In genomic region chr17:47323382-47324223, GRCh38 we compare ENCODE assay signal across 1 cellular context.
TF ChIP-seq lines count a peak whose summit lies in the region.

A gene with protein sequence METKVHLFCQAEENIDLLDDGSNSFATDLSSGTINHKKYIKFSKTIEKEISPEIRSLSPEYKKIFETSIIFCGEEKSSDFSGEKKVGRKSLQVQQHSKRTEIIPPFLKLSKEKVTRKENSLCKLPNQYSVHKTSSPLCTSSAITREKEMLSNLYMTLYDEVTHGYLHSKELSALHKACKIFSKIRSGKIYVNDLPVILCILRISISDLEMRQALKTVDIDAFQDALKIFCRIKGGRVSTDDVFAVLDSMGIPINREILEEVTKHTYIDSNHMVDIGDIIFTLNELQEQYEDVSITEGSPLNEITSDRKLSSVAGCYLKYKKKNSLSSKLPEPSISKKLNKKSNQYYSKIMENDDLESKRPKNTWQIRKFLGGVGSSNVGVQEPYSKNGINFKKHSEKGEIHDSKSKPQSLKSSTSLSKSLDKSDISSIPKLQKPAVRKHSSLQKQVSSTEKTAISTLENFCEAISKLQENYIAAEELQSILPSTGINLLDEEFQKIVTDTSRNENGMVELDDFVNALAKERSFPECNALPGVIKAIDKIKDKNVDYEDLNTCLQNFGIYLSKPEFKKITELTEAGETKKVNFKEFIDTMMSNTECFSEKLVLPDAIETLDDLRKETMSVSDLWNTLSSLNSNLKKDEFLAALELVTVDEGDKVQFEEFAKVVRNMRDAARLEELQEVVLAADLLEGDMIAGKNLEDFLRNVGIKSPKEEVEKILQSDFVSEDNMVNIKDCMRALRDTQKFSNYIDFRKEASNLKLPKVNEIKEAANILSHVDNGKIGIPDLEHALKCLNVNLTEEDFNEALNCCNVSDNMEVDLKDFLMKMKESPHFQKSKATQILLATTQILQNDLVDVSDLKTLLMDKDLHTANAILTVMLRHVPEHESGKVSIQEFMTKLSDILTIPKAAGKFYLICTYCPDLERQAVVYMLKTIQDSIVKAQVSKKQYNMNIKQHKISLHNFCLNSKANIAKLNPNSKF (plus strand): TSS chr17:47323955. CDS start chr17:47328354, 4,399 bp downstream.

TF ChIP-seq in HEK293, 187 proteins besides CTCF, POLR2A, EP300 and RAD21 (continued from another document and continues in another):
- TF ChIP-seq, protein P1, sequence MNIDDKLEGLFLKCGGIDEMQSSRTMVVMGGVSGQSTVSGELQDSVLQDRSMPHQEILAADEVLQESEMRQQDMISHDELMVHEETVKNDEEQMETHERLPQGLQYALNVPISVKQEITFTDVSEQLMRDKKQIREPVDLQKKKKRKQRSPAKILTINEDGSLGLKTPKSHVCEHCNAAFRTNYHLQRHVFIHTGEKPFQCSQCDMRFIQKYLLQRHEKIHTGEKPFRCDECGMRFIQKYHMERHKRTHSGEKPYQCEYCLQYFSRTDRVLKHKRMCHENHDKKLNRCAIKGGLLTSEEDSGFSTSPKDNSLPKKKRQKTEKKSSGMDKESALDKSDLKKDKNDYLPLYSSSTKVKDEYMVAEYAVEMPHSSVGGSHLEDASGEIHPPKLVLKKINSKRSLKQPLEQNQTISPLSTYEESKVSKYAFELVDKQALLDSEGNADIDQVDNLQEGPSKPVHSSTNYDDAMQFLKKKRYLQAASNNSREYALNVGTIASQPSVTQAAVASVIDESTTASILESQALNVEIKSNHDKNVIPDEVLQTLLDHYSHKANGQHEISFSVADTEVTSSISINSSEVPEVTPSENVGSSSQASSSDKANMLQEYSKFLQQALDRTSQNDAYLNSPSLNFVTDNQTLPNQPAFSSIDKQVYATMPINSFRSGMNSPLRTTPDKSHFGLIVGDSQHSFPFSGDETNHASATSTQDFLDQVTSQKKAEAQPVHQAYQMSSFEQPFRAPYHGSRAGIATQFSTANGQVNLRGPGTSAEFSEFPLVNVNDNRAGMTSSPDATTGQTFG (tag by site-specific recombination; IDR thresholded peaks at IDR 0.05; ENCODE audit: borderline replicate concordance), result no peak
- TF ChIP-seq, protein P2, sequence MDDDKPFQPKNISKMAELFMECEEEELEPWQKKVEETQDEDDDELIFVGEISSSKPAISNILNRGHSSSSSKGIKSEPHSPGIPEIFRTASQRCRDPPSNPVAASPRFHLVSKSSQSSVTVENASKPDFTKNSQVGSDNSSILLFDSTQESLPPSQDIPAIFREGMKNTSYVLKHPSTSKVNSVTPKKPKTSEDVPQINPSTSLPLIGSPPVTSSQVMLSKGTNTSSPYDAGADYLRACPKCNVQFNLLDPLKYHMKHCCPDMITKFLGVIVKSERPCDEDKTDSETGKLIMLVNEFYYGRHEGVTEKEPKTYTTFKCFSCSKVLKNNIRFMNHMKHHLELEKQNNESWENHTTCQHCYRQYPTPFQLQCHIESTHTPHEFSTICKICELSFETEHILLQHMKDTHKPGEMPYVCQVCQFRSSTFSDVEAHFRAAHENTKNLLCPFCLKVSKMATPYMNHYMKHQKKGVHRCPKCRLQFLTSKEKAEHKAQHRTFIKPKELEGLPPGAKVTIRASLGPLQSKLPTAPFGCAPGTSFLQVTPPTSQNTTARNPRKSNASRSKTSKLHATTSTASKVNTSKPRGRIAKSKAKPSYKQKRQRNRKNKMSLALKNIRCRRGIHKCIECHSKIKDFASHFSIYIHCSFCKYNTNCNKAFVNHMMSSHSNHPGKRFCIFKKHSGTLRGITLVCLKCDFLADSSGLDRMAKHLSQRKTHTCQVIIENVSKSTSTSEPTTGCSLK (tag by site-specific recombination; IDR thresholded peaks at IDR 0.05), result no peak
- no peak for TF ChIP-seq ZNF174 (tag by site-specific recombination; IDR thresholded peaks at IDR 0.05)
- no peak for TF ChIP-seq ZNF654 (tag by site-specific recombination; IDR thresholded peaks at IDR 0.05; ENCODE audit: low read depth)
- TF ChIP-seq, protein P3, sequence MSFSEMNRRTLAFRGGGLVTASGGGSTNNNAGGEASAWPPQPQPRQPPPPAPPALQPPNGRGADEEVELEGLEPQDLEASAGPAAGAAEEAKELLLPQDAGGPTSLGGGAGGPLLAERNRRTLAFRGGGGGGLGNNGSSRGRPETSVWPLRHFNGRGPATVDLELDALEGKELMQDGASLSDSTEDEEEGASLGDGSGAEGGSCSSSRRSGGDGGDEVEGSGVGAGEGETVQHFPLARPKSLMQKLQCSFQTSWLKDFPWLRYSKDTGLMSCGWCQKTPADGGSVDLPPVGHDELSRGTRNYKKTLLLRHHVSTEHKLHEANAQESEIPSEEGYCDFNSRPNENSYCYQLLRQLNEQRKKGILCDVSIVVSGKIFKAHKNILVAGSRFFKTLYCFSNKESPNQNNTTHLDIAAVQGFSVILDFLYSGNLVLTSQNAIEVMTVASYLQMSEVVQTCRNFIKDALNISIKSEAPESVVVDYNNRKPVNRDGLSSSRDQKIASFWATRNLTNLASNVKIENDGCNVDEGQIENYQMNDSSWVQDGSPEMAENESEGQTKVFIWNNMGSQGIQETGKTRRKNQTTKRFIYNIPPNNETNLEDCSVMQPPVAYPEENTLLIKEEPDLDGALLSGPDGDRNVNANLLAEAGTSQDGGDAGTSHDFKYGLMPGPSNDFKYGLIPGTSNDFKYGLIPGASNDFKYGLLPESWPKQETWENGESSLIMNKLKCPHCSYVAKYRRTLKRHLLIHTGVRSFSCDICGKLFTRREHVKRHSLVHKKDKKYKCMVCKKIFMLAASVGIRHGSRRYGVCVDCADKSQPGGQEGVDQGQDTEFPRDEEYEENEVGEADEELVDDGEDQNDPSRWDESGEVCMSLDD (tag by site-specific recombination; IDR thresholded peaks at IDR 0.05), result no peak
- TF ChIP-seq KLF9 (tag by site-specific recombination; IDR thresholded peaks at IDR 0.05; ENCODE audit: low read depth), result peak; percentile 73
- peak; percentile 70 for TF ChIP-seq ZNF16 (tag by site-specific recombination; IDR thresholded peaks at IDR 0.05; ENCODE audit: low read depth)
- TF ChIP-seq ZNF223 (tag by site-specific recombination; IDR thresholded peaks at IDR 0.05), result peak; percentile 47; the same call in 1 of the 2 replicates
- no peak for TF ChIP-seq TCF7L2 (IDR thresholded peaks at IDR 0.05; ENCODE audit: borderline replicate concordance, low read depth, low read length)
- 0 out of 2 replicates have a peak, but pooled peaks have one; percentile 56 for TF ChIP-seq ZNF76 (tag by site-specific recombination; IDR thresholded peaks at IDR 0.05; ENCODE audit: borderline replicate concordance, low read depth)
- peak; percentile 27; the same call in 1 of the 2 replicates for TF ChIP-seq ZNF394 (tag by site-specific recombination; IDR thresholded peaks at IDR 0.05; ENCODE audit: borderline replicate concordance)
- TF ChIP-seq ZBTB1 (tag by site-specific recombination; IDR thresholded peaks at IDR 0.05), result no peak
- TF ChIP-seq, protein P4, sequence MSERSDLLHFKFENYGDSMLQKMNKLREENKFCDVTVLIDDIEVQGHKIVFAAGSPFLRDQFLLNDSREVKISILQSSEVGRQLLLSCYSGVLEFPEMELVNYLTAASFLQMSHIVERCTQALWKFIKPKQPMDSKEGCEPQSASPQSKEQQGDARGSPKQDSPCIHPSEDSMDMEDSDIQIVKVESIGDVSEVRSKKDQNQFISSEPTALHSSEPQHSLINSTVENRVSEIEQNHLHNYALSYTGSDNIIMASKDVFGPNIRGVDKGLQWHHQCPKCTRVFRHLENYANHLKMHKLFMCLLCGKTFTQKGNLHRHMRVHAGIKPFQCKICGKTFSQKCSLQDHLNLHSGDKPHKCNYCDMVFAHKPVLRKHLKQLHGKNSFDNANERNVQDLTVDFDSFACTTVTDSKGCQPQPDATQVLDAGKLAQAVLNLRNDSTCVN (tag by site-specific recombination; optimal IDR thresholded peaks at IDR 0.05), result peak; percentile 66
- no peak for TF ChIP-seq REPIN1 (tag by site-specific recombination; IDR thresholded peaks at IDR 0.05; ENCODE audit: low read depth)
- TF ChIP-seq ZNF2 (tag by site-specific recombination; IDR thresholded peaks at IDR 0.05), result no peak
- no peak for TF ChIP-seq ZNF670 (tag by site-specific recombination; IDR thresholded peaks at IDR 0.05; ENCODE audit: low read depth)
- peak; percentile 57; the same call in 1 of the 2 replicates for TF ChIP-seq ZBTB17 (tag by site-specific recombination; IDR thresholded peaks at IDR 0.05)
- TF ChIP-seq ZBTB44 (tag by site-specific recombination; IDR thresholded peaks at IDR 0.05), result no peak
- no peak for TF ChIP-seq ZNF510 (tag by site-specific recombination; IDR thresholded peaks at IDR 0.05; ENCODE audit: insufficient replicate concordance)
- TF ChIP-seq, protein P5, sequence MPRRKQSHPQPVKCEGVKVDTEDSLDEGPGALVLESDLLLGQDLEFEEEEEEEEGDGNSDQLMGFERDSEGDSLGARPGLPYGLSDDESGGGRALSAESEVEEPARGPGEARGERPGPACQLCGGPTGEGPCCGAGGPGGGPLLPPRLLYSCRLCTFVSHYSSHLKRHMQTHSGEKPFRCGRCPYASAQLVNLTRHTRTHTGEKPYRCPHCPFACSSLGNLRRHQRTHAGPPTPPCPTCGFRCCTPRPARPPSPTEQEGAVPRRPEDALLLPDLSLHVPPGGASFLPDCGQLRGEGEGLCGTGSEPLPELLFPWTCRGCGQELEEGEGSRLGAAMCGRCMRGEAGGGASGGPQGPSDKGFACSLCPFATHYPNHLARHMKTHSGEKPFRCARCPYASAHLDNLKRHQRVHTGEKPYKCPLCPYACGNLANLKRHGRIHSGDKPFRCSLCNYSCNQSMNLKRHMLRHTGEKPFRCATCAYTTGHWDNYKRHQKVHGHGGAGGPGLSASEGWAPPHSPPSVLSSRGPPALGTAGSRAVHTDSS (tag by site-specific recombination; IDR thresholded peaks at IDR 0.05), result no peak
- TF ChIP-seq ZNF777 (tag by site-specific recombination; IDR thresholded peaks at IDR 0.05; ENCODE audit: borderline replicate concordance), result peak; percentile 71; the same call in 1 of the 2 replicates
- TF ChIP-seq, protein P6, sequence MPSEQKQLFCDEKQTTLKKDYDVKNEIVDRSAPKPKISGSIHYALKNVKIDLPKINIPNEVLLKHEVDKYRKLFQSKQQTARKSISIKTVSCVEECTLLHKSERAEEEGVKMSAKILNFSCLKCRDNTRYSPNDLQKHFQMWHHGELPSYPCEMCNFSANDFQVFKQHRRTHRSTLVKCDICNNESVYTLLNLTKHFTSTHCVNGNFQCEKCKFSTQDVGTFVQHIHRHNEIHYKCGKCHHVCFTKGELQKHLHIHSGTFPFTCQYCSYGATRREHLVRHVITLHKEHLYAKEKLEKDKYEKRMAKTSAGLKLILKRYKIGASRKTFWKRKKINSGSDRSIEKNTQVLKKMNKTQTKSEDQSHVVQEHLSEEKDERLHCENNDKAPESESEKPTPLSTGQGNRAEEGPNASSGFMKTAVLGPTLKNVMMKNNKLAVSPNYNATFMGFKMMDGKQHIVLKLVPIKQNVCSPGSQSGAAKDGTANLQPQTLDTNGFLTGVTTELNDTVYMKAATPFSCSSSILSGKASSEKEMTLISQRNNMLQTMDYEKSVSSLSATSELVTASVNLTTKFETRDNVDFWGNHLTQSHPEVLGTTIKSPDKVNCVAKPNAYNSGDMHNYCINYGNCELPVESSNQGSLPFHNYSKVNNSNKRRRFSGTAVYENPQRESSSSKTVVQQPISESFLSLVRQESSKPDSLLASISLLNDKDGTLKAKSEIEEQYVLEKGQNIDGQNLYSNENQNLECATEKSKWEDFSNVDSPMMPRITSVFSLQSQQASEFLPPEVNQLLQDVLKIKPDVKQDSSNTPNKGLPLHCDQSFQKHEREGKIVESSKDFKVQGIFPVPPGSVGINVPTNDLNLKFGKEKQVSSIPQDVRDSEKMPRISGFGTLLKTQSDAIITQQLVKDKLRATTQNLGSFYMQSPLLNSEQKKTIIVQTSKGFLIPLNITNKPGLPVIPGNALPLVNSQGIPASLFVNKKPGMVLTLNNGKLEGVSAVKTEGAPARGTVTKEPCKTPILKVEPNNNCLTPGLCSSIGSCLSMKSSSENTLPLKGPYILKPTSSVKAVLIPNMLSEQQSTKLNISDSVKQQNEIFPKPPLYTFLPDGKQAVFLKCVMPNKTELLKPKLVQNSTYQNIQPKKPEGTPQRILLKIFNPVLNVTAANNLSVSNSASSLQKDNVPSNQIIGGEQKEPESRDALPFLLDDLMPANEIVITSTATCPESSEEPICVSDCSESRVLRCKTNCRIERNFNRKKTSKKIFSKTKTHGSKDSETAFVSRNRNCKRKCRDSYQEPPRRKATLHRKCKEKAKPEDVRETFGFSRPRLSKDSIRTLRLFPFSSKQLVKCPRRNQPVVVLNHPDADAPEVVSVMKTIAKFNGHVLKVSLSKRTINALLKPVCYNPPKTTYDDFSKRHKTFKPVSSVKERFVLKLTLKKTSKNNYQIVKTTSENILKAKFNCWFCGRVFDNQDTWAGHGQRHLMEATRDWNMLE (tag by site-specific recombination; conservative IDR thresholded peaks at IDR 0.05; ENCODE audit: low read depth), result 0 out of 2 replicates have a peak, but pooled peaks have one; percentile 20
- no peak for TF ChIP-seq MYNN (tag by site-specific recombination; IDR thresholded peaks at IDR 0.05; ENCODE audit: borderline replicate concordance)
- TF ChIP-seq ZIC2 (tag by site-specific recombination; IDR thresholded peaks at IDR 0.05), result peak; percentile 62
- peak; percentile 92; the same call in 1 of the 2 replicates for TF ChIP-seq ZSCAN30 (tag by site-specific recombination; IDR thresholded peaks at IDR 0.05)
- TF ChIP-seq ZNF561 (tag by site-specific recombination; IDR thresholded peaks at IDR 0.05; ENCODE audit: borderline replicate concordance), result no peak; the same call in 1 of the 2 replicates
- TF ChIP-seq ZBTB21 (tag by site-specific recombination; IDR thresholded peaks at IDR 0.05), result no peak
- TF ChIP-seq ZSCAN23 (tag by site-specific recombination; IDR thresholded peaks at IDR 0.05), result peak; percentile 50; the same call in 1 of the 2 replicates
- TF ChIP-seq HIC1 (tag by site-specific recombination; IDR thresholded peaks at IDR 0.05), result 0 out of 2 replicates have a peak, but pooled peaks have one; percentile 14
- TF ChIP-seq KLF8 (tag by site-specific recombination; IDR thresholded peaks at IDR 0.05), result peak; percentile 54; the same call in 1 of the 2 replicates
- TF ChIP-seq ZNF221 (tag by site-specific recombination; IDR thresholded peaks at IDR 0.05; ENCODE audit: borderline replicate concordance), result no peak
